2 cellular contexts compared by ENCODE assay signal in genomic region chr7:139329119-139329518, GRCh38.
TF ChIP-seq lines count a peak whose summit lies in the region.

No MANE protein-coding gene starts in this region.

TF ChIP-seq in HepG2, 621 proteins besides CTCF, POLR2A, EP300 and RAD21:
- no peak for TF ChIP-seq ZBTB37 (CRISPR knock-in tag; IDR thresholded peaks at IDR 0.05)
- peak; percentile 92 for TF ChIP-seq MAFF (IDR thresholded peaks at IDR 0.05; ENCODE audit: low read depth, low read length)
- TF ChIP-seq ZNF7 (CRISPR knock-in tag; IDR thresholded peaks at IDR 0.05): no peak
- peak; percentile 90 to 95 for TF ChIP-seq MAFK (conservative IDR thresholded peaks at IDR 0.05 in 1 of 2, IDR thresholded peaks at IDR 0.05 in 1 of 2; ENCODE audit: low read length in 2 of 2)
- no peak for TF ChIP-seq MTA3 (CRISPR knock-in tag; IDR thresholded peaks at IDR 0.05)
- TF ChIP-seq KIAA2018 (CRISPR knock-in tag; IDR thresholded peaks at IDR 0.05; ENCODE audit: borderline replicate concordance): no peak
- TF ChIP-seq ARID3A (IDR thresholded peaks at IDR 0.05; ENCODE audit: low read depth, low read length): no peak

TF ChIP-seq in H1, 55 proteins besides CTCF, POLR2A, EP300 and RAD21:
- TF ChIP-seq MAFK (IDR thresholded peaks at IDR 0.05; ENCODE audit: low read depth, low read length): peak; percentile 64; the same call in 1 of the 2 replicates
- TF ChIP-seq YY1 (IDR thresholded peaks at IDR 0.05; ENCODE audit: low read depth, low read length): no peak
- TF ChIP-seq ASH2L (IDR thresholded peaks at IDR 0.05; ENCODE audit: low read length): no peak
- TF ChIP-seq ATF2 (IDR thresholded peaks at IDR 0.05; ENCODE audit: low read length): no peak
- TF ChIP-seq CEBPB (IDR thresholded peaks at IDR 0.05; ENCODE audit: low read depth, low read length): no peak
- no peak for TF ChIP-seq TAF1 (IDR thresholded peaks at IDR 0.05; ENCODE audit: low read depth, low read length)
- no peak for TF ChIP-seq TBP (IDR thresholded peaks at IDR 0.05; ENCODE audit: low read depth, low read length)
